ENCODE assay signal across 8 cellular contexts in genomic region chr22:39388261-39389011, GRCh38. TPM values are rescaled to one million over a fixed set of nuclear protein-coding genes. Genes with fewer than 3 reads are reported as not detected.
DNase-seq lines count a peak whose midpoint lies in the region; ATAC-seq and TF ChIP-seq lines count a peak whose summit lies in the region.

No MANE protein-coding gene starts in this region.

- H3K4me3 ChIP-seq in ovary: peak overlapping the region; percentile 48
- H3K4me3 ChIP-seq in suprapubic skin: peak overlapping the region; percentile 61

- POLR2A ChIA-PET in CD4-positive, alpha-beta T cell (lab: Charles Lee): interaction anchor here (0.6 to 2.2 kb wide), 9 partner anchors 11 to 196 kb away, joined by 3 to 12 read pairs (median 3); partner anchors contain the start of genes ATF4, RPL3 and TAB1

- peaks cover 21% of the 10 kb centered on the region for H3K4me1 Mint-ChIP-seq in CD4-positive, alpha-beta T cell (ENCODE audit: low read depth)
- H3K4me1 Mint-ChIP-seq in activated naive CD4-positive, alpha-beta T cell treated with anti-CD3 and anti-CD28 coated beads, Interleukin-2, amount 50 U/mL, for 24 hours: peaks cover 12% of the 10 kb centered on the region

- 4 to 8% (median 7%) methylated on average over 51 to 56 of the region's 56 CpGs for WGBS in ovary, 3 donors
- under 1% methylated on average over 24 of the region's 56 CpGs for WGBS in suprapubic skin

- intact Hi-C loops in CD4-positive, alpha-beta T cell (cut with DNase I, micrococcal nuclease): loop anchor here (1.0 to 5.0 kb wide), 2 partner anchors 12 to 66 kb away; no protein-coding TSS in a partner anchor
- intact Hi-C loops in head of caudate nucleus (cut with DNase I): no loop called here
- intact Hi-C loops in ovary (cut with DNase I): no loop called here

- no peak for TF ChIP-seq POLR2A in ovary (IDR thresholded peaks at IDR 0.05)
- no peak for TF ChIP-seq POLR2A in suprapubic skin (IDR thresholded peaks at IDR 0.05)

- H3K36me3 Mint-ChIP-seq in CD4-positive, alpha-beta T cell (ENCODE audit: low read depth): peaks cover 10% of the 10 kb centered on the region
- H3K36me3 Mint-ChIP-seq in activated naive CD4-positive, alpha-beta T cell treated with anti-CD3 and anti-CD28 coated beads, Interleukin-2, amount 50 U/mL, for 24 hours: no peaks in the 10 kb centered on the region

- no peaks in the 10 kb centered on the region for H3K36me3 ChIP-seq in ovary
- H3K36me3 ChIP-seq in suprapubic skin: no peaks in the 10 kb centered on the region

- H3K9me3 ChIP-seq in CD4-positive, alpha-beta T cell (ENCODE audit: control insufficient read depth, low read length): no peaks in the 10 kb centered on the region
- no peaks in the 10 kb centered on the region for H3K9me3 ChIP-seq in ovary
- H3K9me3 ChIP-seq in suprapubic skin: no peaks in the 10 kb centered on the region

- H3K27me3 Mint-ChIP-seq in CD4-positive, alpha-beta T cell: no peaks in the 10 kb centered on the region
- H3K27me3 Mint-ChIP-seq in activated naive CD4-positive, alpha-beta T cell treated with anti-CD3 and anti-CD28 coated beads, Interleukin-2, amount 50 U/mL, for 24 hours: no peaks in the 10 kb centered on the region

- H3K4me1 ChIP-seq in ovary (ENCODE audit: insufficient read depth): peaks cover 2% of the 10 kb centered on the region
- peaks cover 13% of the 10 kb centered on the region for H3K4me1 ChIP-seq in suprapubic skin

- H3K27me3 ChIP-seq in CD4-positive, alpha-beta T cell (ENCODE audit: control insufficient read depth, insufficient read depth, low read length): no peaks in the 10 kb centered on the region
- H3K27me3 ChIP-seq in ovary (no peaks in the 10 kb centered on the region), suprapubic skin (no peaks in the 10 kb centered on the region)

- H3K27ac Mint-ChIP-seq in CD4-positive, alpha-beta T cell: peak overlapping the region; percentile 99
- peak overlapping the region; percentile 93 for H3K27ac Mint-ChIP-seq in activated naive CD4-positive, alpha-beta T cell treated with anti-CD3 and anti-CD28 coated beads, Interleukin-2, amount 50 U/mL, for 24 hours

- no peak for TF ChIP-seq EP300 in ovary (IDR thresholded peaks at IDR 0.05)
- no peak for TF ChIP-seq EP300 in suprapubic skin (IDR thresholded peaks at IDR 0.05)

- peak overlapping the region; percentile 81 for H3K27ac ChIP-seq in CD4-positive, alpha-beta T cell (ENCODE audit: low read depth, low read length)
- H3K27ac ChIP-seq in ovary (peak overlapping the region in 1 of 2 donors; percentile 13), suprapubic skin (no peak overlapping the region)

- H3K9me3 Mint-ChIP-seq in CD4-positive, alpha-beta T cell: no peaks in the 10 kb centered on the region
- H3K9me3 Mint-ChIP-seq in activated naive CD4-positive, alpha-beta T cell treated with anti-CD3 and anti-CD28 coated beads, Interleukin-2, amount 50 U/mL, for 24 hours: no peaks in the 10 kb centered on the region

- CTCF ChIA-PET in CD4-positive, alpha-beta T cell (lab: Charles Lee): interaction anchor here (0.6 to 4.6 kb wide), 6 partner anchors 11 to 1147 kb away, joined by 3 to 20 read pairs (median 4); partner anchors contain the start of gene TAB1

- TF ChIP-seq CTCF in CD4-positive, alpha-beta T cell (IDR thresholded peaks at IDR 0.05): no peak
- TF ChIP-seq CTCF in ovary (IDR thresholded peaks at IDR 0.05): no peak
- no peak for TF ChIP-seq CTCF in suprapubic skin (IDR thresholded peaks at IDR 0.05)

- peak; percentile 93 for ATAC-seq in CD4-positive, alpha-beta T cell (ENCODE audit: poor library complexity)
- ATAC-seq in HG02759 (IDR thresholded peaks at IDR 0.05; ENCODE audit: unreplicated experiment): peak; percentile 72

- peak overlapping the region; percentile 95 for H3K4me3 Mint-ChIP-seq in CD4-positive, alpha-beta T cell
- H3K4me3 Mint-ChIP-seq in activated naive CD4-positive, alpha-beta T cell treated with anti-CD3 and anti-CD28 coated beads, Interleukin-2, amount 50 U/mL, for 24 hours: peak overlapping the region; percentile 90

- DNase-seq in CD4-positive, alpha-beta T cell: peak; percentile 69 to 88 (median 76)
- DNase-seq in RPMI8226 (peak; percentile 92), head of caudate nucleus (peak; percentile 24 to 86 (median 71)), ovary (peak; percentile 89 to 92 (median 91)), suprapubic skin (ENCODE audit: low spot score in 2 of 2) (peak; percentile 84 to 87), SIG-M5 treated with dmso at 0.1 percent for 504 hours (lab: John Stamatoyannopoulos, UW; ENCODE audit: unreplicated experiment) (no peak)

RNA-seq across cellular contexts. Expression of gene TAB1, which starts 11.1 kb away (rescaled TPM):
- 10 to 100 TPM; 19.8 to 20.1 TPM for total RNA-seq in CD4-positive, alpha-beta T cell
- total RNA-seq in ovary: 10 to 100 TPM; 20.3 to 39.2 (median 30.6) TPM
- 10 to 100 TPM; 10.7 to 29.5 TPM for polyA plus RNA-seq in ovary
- 10 to 100 TPM; 16.9 to 35.4 (median 23.3) TPM for total RNA-seq in suprapubic skin

RNA-seq across cellular contexts. Expression of gene SYNGR1, which starts 38.6 kb away (rescaled TPM):
- total RNA-seq in CD4-positive, alpha-beta T cell: under 1 TPM; 0.44 to 0.59 TPM
- total RNA-seq in ovary: 100 to 1,000 TPM in 1 of 7 donors, 10 to 100 TPM in 6; 20.9 to 104 (median 74.7) TPM
- polyA plus RNA-seq in ovary: 10 to 100 TPM; 13.1 to 82.7 TPM
- 10 to 100 TPM; 34.6 to 52.5 (median 44.3) TPM for total RNA-seq in suprapubic skin

Comparison
In these comparisons a context has a peak if more than half of its experiments do, and no peak if none do; other contexts are left out.
1. RNA of gene SYNGR1, which starts 38.6 kb away (total RNA-seq): 20.9 to 104 TPM in ovary and 34.6 to 52.5 TPM in suprapubic skin; 0.44 to 0.59 TPM in CD4-positive, alpha-beta T cell; every median in the first group is over 10 times any median in the second.
2. intact Hi-C loops: an anchor here in CD4-positive, alpha-beta T cell (1.0 to 5.0 kb wide); none called in head of caudate nucleus and ovary.